ENCODE assay signal across 19 cellular contexts in genomic region chr20:33418033-33418432, GRCh38.
"Had no signal": no experiment of that assay in that cellular context is flagged by ENCODE, and none has a peak within 500 bp of the region (broad histone marks: within the 10 kb centered on the region; RNA-seq: fewer than 3 reads in every experiment).

No MANE protein-coding gene starts in this region.

- H2AFZ ChIP-seq: hepatocyte had no signal

- H3K4me1 ChIP-seq: lower lobe of right lung had no signal

- DNase-seq: activated CD4-positive, alpha-beta T cell treated with anti-CD3 and anti-CD28 coated beads, Interleukin-2, amount 10 ng/mL, durations not matched to agents 7 days and 5 days; activated CD8-positive, alpha-beta memory T cell treated with anti-CD3 and anti-CD28 coated beads, Interleukin-2, amount 50 U/mL, for 4 hours; activated gamma-delta T cell; activated T-cell treated with anti-CD3 and anti-CD28 coated beads, Interleukin-2, amount 50 U/mL, for 4 hours; effector CD8-positive, alpha-beta T cell; lower lobe of right lung; midbrain; nucleus accumbens; stimulated activated CD4-positive, alpha-beta T cell treated with anti-CD3 and anti-CD28 coated beads, Interleukin-2, amount 100 ng/mL, for 24 hours; stimulated activated naive CD4-positive, alpha-beta T cell treated with Interleukin-2 at 50 U/mL for 16 hours; T-cell; T-helper 9 cell; thyroid gland had no signal

- ATAC-seq: activated T-cell treated with anti-CD3 and anti-CD28 coated beads, Interleukin-2, amount 50 U/mL, for 4 hours; lower lobe of right lung; T-cell had no signal

- H3K27me3 ChIP-seq: ascending aorta, esophagus muscularis mucosa, hepatocyte, thyroid gland had no signal

- H3K27ac ChIP-seq: esophagus muscularis mucosa, hepatocyte, lower lobe of right lung, thyroid gland had no signal

- H3K4me1 Mint-ChIP-seq: activated CD4-positive, alpha-beta T cell treated with anti-CD3 and anti-CD28 coated beads, Interleukin-2, amount 10 ng/mL, durations not matched to agents 7 days and 5 days; activated naive CD4-positive, alpha-beta T cell treated with anti-CD3 and anti-CD28 coated beads, Interleukin-2, amount 50 U/mL, for 24 hours; T-cell had no signal

- H3K9me3 Mint-ChIP-seq: activated CD4-positive, alpha-beta T cell treated with anti-CD3 and anti-CD28 coated beads, Interleukin-2, amount 10 ng/mL, durations not matched to agents 7 days and 5 days; activated naive CD4-positive, alpha-beta T cell treated with anti-CD3 and anti-CD28 coated beads, Interleukin-2, amount 50 U/mL, for 24 hours; activated T-cell treated with anti-CD3 and anti-CD28 coated beads, Interleukin-2, amount 50 U/mL, for 4 hours; dendritic cell treated with granulocyte-macrophage colony-stimulating factor and Interleukin-4, amounts not matched to agents 40 ng/mL and 50 ng/mL, for 4 days; nephron; T-cell had no signal

- H3K36me3 ChIP-seq: lower lobe of right lung had no signal

- H3K27me3 Mint-ChIP-seq: activated CD4-positive, alpha-beta T cell treated with anti-CD3 and anti-CD28 coated beads, Interleukin-2, amount 10 ng/mL, durations not matched to agents 7 days and 5 days; activated naive CD4-positive, alpha-beta T cell treated with anti-CD3 and anti-CD28 coated beads, Interleukin-2, amount 50 U/mL, for 24 hours; dendritic cell treated with granulocyte-macrophage colony-stimulating factor and Interleukin-4, amounts not matched to agents 40 ng/mL and 50 ng/mL, for 4 days; T-cell had no signal

- H3K4me3 Mint-ChIP-seq: activated CD4-positive, alpha-beta T cell treated with anti-CD3 and anti-CD28 coated beads, Interleukin-2, amount 10 ng/mL, durations not matched to agents 7 days and 5 days; activated naive CD4-positive, alpha-beta T cell treated with anti-CD3 and anti-CD28 coated beads, Interleukin-2, amount 50 U/mL, for 24 hours; activated T-cell treated with anti-CD3 and anti-CD28 coated beads, Interleukin-2, amount 50 U/mL, for 4 hours; dendritic cell treated with granulocyte-macrophage colony-stimulating factor and Interleukin-4, amounts not matched to agents 40 ng/mL and 50 ng/mL, for 4 days; nephron; T-cell had no signal

- H3K79me2 ChIP-seq: hepatocyte had no signal

- H3K27ac Mint-ChIP-seq: activated CD4-positive, alpha-beta T cell treated with anti-CD3 and anti-CD28 coated beads, Interleukin-2, amount 10 ng/mL, durations not matched to agents 7 days and 5 days; activated naive CD4-positive, alpha-beta T cell treated with anti-CD3 and anti-CD28 coated beads, Interleukin-2, amount 50 U/mL, for 24 hours; dendritic cell treated with granulocyte-macrophage colony-stimulating factor and Interleukin-4, amounts not matched to agents 40 ng/mL and 50 ng/mL, for 4 days; nephron; T-cell had no signal

- H3K36me3 Mint-ChIP-seq: activated naive CD4-positive, alpha-beta T cell treated with anti-CD3 and anti-CD28 coated beads, Interleukin-2, amount 50 U/mL, for 24 hours had no signal

- H3K4me2 ChIP-seq: hepatocyte had no signal

- H3K9me3 ChIP-seq: ascending aorta, esophagus muscularis mucosa, lower lobe of right lung, thyroid gland had no signal

- H3K4me3 ChIP-seq: ascending aorta, esophagus muscularis mucosa, hepatocyte, lower lobe of right lung, thyroid gland had no signal
